ENCODE assay signal across 15 cellular contexts in the genomic region with DNA sequence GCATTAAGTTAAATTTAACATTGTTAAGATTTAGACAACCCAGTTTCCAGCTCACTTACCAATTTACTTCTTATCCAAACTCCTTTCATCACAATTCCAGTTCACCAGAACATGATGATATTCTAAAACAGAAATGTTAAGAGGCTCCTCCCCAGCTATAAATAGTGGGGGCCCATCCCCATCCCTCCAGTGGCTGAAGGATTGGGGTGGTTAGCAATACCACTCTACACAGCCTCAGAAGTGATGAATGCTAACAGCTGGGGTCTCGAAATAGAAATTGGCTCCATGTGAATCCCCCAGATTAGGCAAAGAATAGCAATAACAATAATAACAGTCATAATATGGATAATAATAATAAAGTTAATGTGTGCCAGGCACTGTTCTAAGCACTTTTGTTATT.
DNase-seq lines count a peak whose midpoint lies in the region; ATAC-seq, FAIRE-seq and TF ChIP-seq lines count a peak whose summit lies in the region.
"Had no signal": no experiment of that assay in that cellular context is flagged by ENCODE, and none has a peak within 500 bp of the region (broad histone marks: within the 10 kb centered on the region; RNA-seq: fewer than 3 reads in every experiment).

No MANE protein-coding gene starts in this region.

- no peak for FAIRE-seq in GM12892 (lab: Jason Lieb, UNC)
- FAIRE-seq: A549, GM12878 had no signal

- H3K9me3 Mint-ChIP-seq in activated T-cell treated with anti-CD3 and anti-CD28 coated beads, Interleukin-2, amount 50 U/mL, for 4 hours: peaks cover 12% of the 10 kb centered on the region

- H3K4me1 Mint-ChIP-seq in activated T-cell treated with anti-CD3 and anti-CD28 coated beads, Interleukin-2, amount 50 U/mL, for 4 hours (ENCODE audit: low read depth): no peaks in the 10 kb centered on the region
- H3K4me1 Mint-ChIP-seq: CD4-positive, alpha-beta memory T cell; H9 had no signal

- H3K4me3 ChIP-seq in esophagus muscularis mucosa (no peak overlapping the region), heart right ventricle (no peak overlapping the region), right cardiac atrium (ENCODE audit: low read length) (no peak overlapping the region)
- H3K4me3 ChIP-seq: A549, GM12878 had no signal

- TF ChIP-seq POLR2A in esophagus muscularis mucosa (IDR thresholded peaks at IDR 0.05; ENCODE audit: low read depth) (no peak), GM12892 (IDR thresholded peaks at IDR 0.05; ENCODE audit: low read depth, low read length) (no peak)

- no peaks in the 10 kb centered on the region for H3K27me3 ChIP-seq in esophagus muscularis mucosa
- H3K27me3 ChIP-seq in heart right ventricle: no peaks in the 10 kb centered on the region
- no peaks in the 10 kb centered on the region for H3K27me3 ChIP-seq in right cardiac atrium (ENCODE audit: control insufficient read depth, insufficient read depth)
- H3K27me3 ChIP-seq: BE2C had no signal

- DNase-seq in esophagus muscularis mucosa (ENCODE audit: extremely low spot score) (peak; percentile 74), heart right ventricle (peak in 1 of 2 donors; percentile 34), right cardiac atrium (no peak), GM12892 (ENCODE audit: insufficient read length) (no peak), germinal center (ENCODE audit: low spot score) (no peak)
- no peak for DNase-seq in activated T-cell treated with anti-CD3 and anti-CD28 coated beads, Interleukin-2, amount 50 U/mL, for 4 hours
- no peak for DNase-seq in activated CD4-positive, alpha-beta T cell treated with anti-CD3 and anti-CD28 coated beads for 4 hours
- DNase-seq: BE2C; CD4-positive, alpha-beta memory T cell; DMS79; GOT3; H9 had no signal

- H3K9me3 ChIP-seq in esophagus muscularis mucosa (peaks cover 0 to 25% (median 13%) of the 10 kb centered on the region in 4 donors), heart right ventricle (peaks cover 0 to 27% (median 9%) of the 10 kb centered on the region in 11 donors), right cardiac atrium (ENCODE audit: control insufficient read depth, low read length) (no peaks in the 10 kb centered on the region)
- H3K9me3 ChIP-seq: A549, BE2C had no signal

- no peaks in the 10 kb centered on the region for H3K4me1 ChIP-seq in esophagus muscularis mucosa
- H3K4me1 ChIP-seq in heart right ventricle: peaks cover 0 to 26% (median 11%) of the 10 kb centered on the region in 9 donors
- no peaks in the 10 kb centered on the region for H3K4me1 ChIP-seq in right cardiac atrium (ENCODE audit: control insufficient read depth, insufficient read depth, low read length)
- H3K4me1 ChIP-seq: A549, BE2C had no signal

- peaks cover 9% of the 10 kb centered on the region for H3K27me3 Mint-ChIP-seq in activated T-cell treated with anti-CD3 and anti-CD28 coated beads, Interleukin-2, amount 50 U/mL, for 4 hours (ENCODE audit: low read depth)

- ATAC-seq in heart right ventricle (peak; percentile 76 to 92 (median 86)), right cardiac atrium (peak; percentile 80 to 88)
- no peak for ATAC-seq in activated T-cell treated with anti-CD3 and anti-CD28 coated beads, Interleukin-2, amount 50 U/mL, for 4 hours
- ATAC-seq: A549, GM12878 had no signal

- H3K36me3 Mint-ChIP-seq in activated T-cell treated with anti-CD3 and anti-CD28 coated beads, Interleukin-2, amount 50 U/mL, for 4 hours (ENCODE audit: insufficient read depth): no peaks in the 10 kb centered on the region
- H3K36me3 Mint-ChIP-seq: CD4-positive, alpha-beta memory T cell had no signal

- H3K27ac ChIP-seq in esophagus muscularis mucosa (replicated peaks in 1 of 4) (no peak overlapping the region), heart right ventricle (peak overlapping the region in 7 of 10 donors; percentile 21 to 75 (median 67)), right cardiac atrium (ENCODE audit: low read length) (no peak overlapping the region)
- H3K27ac ChIP-seq: A549, C4-2B had no signal

- H3K36me3 ChIP-seq in esophagus muscularis mucosa (no peaks in the 10 kb centered on the region), heart right ventricle (no peaks in the 10 kb centered on the region)
- H3K36me3 ChIP-seq: BE2C had no signal

- TF ChIP-seq CTCF in esophagus muscularis mucosa (IDR thresholded peaks at IDR 0.05) (no peak), heart right ventricle (IDR thresholded peaks at IDR 0.05) (no peak)

- intact Hi-C loops in esophagus muscularis mucosa (cut with DNase I): no loop called here
- intact Hi-C loops in heart right ventricle (cut with DNase I): loop anchor here in 2 of 10 donors (10.0 kb wide), 2 partner anchors 81 to 91 kb away; no protein-coding TSS in a partner anchor
- intact Hi-C loops in right cardiac atrium (cut with DNase I): no loop called here

- no peak overlapping the region for H3K4me3 Mint-ChIP-seq in activated T-cell treated with anti-CD3 and anti-CD28 coated beads, Interleukin-2, amount 50 U/mL, for 4 hours
- H3K4me3 Mint-ChIP-seq: CD4-positive, alpha-beta memory T cell; H9 had no signal

- no peak for TF ChIP-seq EP300 in esophagus muscularis mucosa (IDR thresholded peaks at IDR 0.05)

- 78% methylated on average over 1 of the region's 1 CpG for WGBS in esophagus muscularis mucosa
- 14 to 30% methylated on average over 1 of the region's 1 CpG for WGBS in heart right ventricle, 2 donors
- 41% methylated on average over 1 of the region's 1 CpG for WGBS in right cardiac atrium

Comparison
In these comparisons a context has a peak if more than half of its experiments do, and no peak if none do; other contexts are left out.
1. H3K27ac ChIP-seq: peak in heart right ventricle (7 of 10); none in esophagus muscularis mucosa (0 of 4) and right cardiac atrium (single experiment).
2. ATAC-seq: peak in heart right ventricle (8 of 8) and right cardiac atrium (2 of 2); none in activated T-cell treated with anti-CD3 and anti-CD28 coated beads, Interleukin-2, amount 50 U/mL, for 4 hours (0 of 2).